20 cellular contexts compared by ENCODE assay signal in genomic region chr3:186646106-186646505, GRCh38. TPM values are rescaled to one million over a fixed set of nuclear protein-coding genes. Genes with fewer than 3 reads are reported as not detected.
"Had no signal": no experiment of that assay in that cellular context is flagged by ENCODE, and none has a peak within 500 bp of the region (broad histone marks: within the 10 kb centered on the region; RNA-seq: fewer than 3 reads in every experiment).

No MANE protein-coding gene starts in this region.

- H3K36me3 ChIP-seq: MG63 had no signal

- H3K4me3 ChIP-seq: MG63 had no signal

- ATAC-seq: Panc1, PC-3, SK-N-SH treated with all-trans-retinoic acid at 6 μM for 48 hours had no signal

- DNase-seq: KBM-7, MG63, NCI-H1092 treated with DMSO at 0.1 percent for 48 hours, NCI-H1436, NCI-H187, NCI-H2029, NCI-H2081 treated with DMSO at 0.1 percent for 48 hours, NCI-H2171, NCI-H226, NCI-H446, NCI-H510A, NCI-H526 treated with DMSO at 0.1 percent for 48 hours, NCI-H748 treated with DMSO at 0.1 percent for 48 hours, PC-3, SHP77 had no signal

- H3K27ac ChIP-seq: RWPE1 had no signal

RNA-seq across cellular contexts. Expression of gene FETUB, which starts 5.9 kb away (rescaled TPM):
- total RNA-seq: HT-29, OCI-LY7, PC-3 had no signal

RNA-seq across cellular contexts. Expression of gene HRG, which starts 19.7 kb away (rescaled TPM):
- total RNA-seq: HT-29, OCI-LY7, PC-3 had no signal

RNA-seq across cellular contexts. Expression of gene AHSG, which starts 33.2 kb away (rescaled TPM):
- total RNA-seq: HT-29, OCI-LY7, PC-3 had no signal
